In genomic region chr7:75639893-75640600, GRCh38 we compare ENCODE assay signal across 8 cellular contexts.
A peak's percentile ranks its signal among the peaks of the same experiment; 100 is the strongest.
DNase-seq lines count a peak whose midpoint lies in the region; ATAC-seq and TF ChIP-seq lines count a peak whose summit lies in the region.

No MANE protein-coding gene starts in this region.

- peaks cover 2 to 3% of the 10 kb centered on the region in 2 donors for H3K36me3 Mint-ChIP-seq in CD14-positive monocyte
- peaks cover 7% of the 10 kb centered on the region for H3K36me3 Mint-ChIP-seq in central memory CD8-positive, alpha-beta T cell (ENCODE audit: insufficient read depth)

- ATAC-seq in central memory CD8-positive, alpha-beta T cell (replicated peaks; ENCODE audit: extremely low read depth, poor library complexity, severe bottlenecking), result no peak
- ATAC-seq in GM21423 (IDR thresholded peaks at IDR 0.05; ENCODE audit: unreplicated experiment), result no peak

- peaks cover 33% of the 10 kb centered on the region for H3K4me1 Mint-ChIP-seq in CD14-positive monocyte
- peaks cover 14% of the 10 kb centered on the region for H3K4me1 Mint-ChIP-seq in central memory CD8-positive, alpha-beta T cell

- H3K4me3 ChIP-seq in LNCaP clone FGC (ENCODE audit: low read depth, low read length), result peak overlapping the region; percentile 52

- H3K27ac Mint-ChIP-seq in CD14-positive monocyte, result peak overlapping the region in 6 of 7 donors; percentile 65 to 93 (median 82)
- H3K27ac Mint-ChIP-seq in central memory CD8-positive, alpha-beta T cell (ENCODE audit: low read depth), result peak overlapping the region; percentile 57

- H3K9me3 Mint-ChIP-seq in CD14-positive monocyte, result peaks cover 0 to 3% (median 0%) of the 10 kb centered on the region in 7 donors
- no peaks in the 10 kb centered on the region for H3K9me3 Mint-ChIP-seq in central memory CD8-positive, alpha-beta T cell

- peak overlapping the region; percentile 90 to 94 for H3K4me3 Mint-ChIP-seq in CD14-positive monocyte
- peak overlapping the region; percentile 86 for H3K4me3 Mint-ChIP-seq in central memory CD8-positive, alpha-beta T cell

- H3K27me3 Mint-ChIP-seq in CD14-positive monocyte (ENCODE audit: low read depth in 3 of 3), result peaks cover 0 to 5% (median 0%) of the 10 kb centered on the region in 3 donors
- no peaks in the 10 kb centered on the region for H3K27me3 Mint-ChIP-seq in central memory CD8-positive, alpha-beta T cell

- DNase-seq in CD14-positive monocyte (ENCODE audit: low spot score) (no peak), LNCaP clone FGC (ENCODE audit: low read depth) (no peak), myocyte (ENCODE audit: low read depth) (peak; percentile 30), H4 (ENCODE audit: low spot score) (no peak)
- no peak for DNase-seq in central memory CD8-positive, alpha-beta T cell (ENCODE audit: low spot score in 2 of 2)
- DNase-seq in NK-92 treated with Interleukin-12 subunit alpha and Interleukin-12 subunit beta, amount 100 ng/mL, for 24 hours (lab: John Stamatoyannopoulos, UW), result no peak
- no peak for DNase-seq in activated effector memory CD4-positive, alpha-beta T cell treated with anti-CD3 and anti-CD28 coated beads, Interleukin-2, amount 50 U/mL, for 16 hours

- intact Hi-C loops in CD14-positive monocyte (cut with micrococcal nuclease), result loop anchor here (5.0 kb wide), 3 partner anchors 33 to 113 kb away; no protein-coding TSS in a partner anchor

- no peak for TF ChIP-seq CTCF in CD14-positive monocyte (IDR thresholded peaks at IDR 0.05)
- TF ChIP-seq CTCF in LNCaP clone FGC (IDR thresholded peaks at IDR 0.05; ENCODE audit: control insufficient read depth, extremely low read depth, insufficient read depth), result no peak
